Comparison of ENCODE assay signal across 4 cellular contexts in the genomic region with DNA sequence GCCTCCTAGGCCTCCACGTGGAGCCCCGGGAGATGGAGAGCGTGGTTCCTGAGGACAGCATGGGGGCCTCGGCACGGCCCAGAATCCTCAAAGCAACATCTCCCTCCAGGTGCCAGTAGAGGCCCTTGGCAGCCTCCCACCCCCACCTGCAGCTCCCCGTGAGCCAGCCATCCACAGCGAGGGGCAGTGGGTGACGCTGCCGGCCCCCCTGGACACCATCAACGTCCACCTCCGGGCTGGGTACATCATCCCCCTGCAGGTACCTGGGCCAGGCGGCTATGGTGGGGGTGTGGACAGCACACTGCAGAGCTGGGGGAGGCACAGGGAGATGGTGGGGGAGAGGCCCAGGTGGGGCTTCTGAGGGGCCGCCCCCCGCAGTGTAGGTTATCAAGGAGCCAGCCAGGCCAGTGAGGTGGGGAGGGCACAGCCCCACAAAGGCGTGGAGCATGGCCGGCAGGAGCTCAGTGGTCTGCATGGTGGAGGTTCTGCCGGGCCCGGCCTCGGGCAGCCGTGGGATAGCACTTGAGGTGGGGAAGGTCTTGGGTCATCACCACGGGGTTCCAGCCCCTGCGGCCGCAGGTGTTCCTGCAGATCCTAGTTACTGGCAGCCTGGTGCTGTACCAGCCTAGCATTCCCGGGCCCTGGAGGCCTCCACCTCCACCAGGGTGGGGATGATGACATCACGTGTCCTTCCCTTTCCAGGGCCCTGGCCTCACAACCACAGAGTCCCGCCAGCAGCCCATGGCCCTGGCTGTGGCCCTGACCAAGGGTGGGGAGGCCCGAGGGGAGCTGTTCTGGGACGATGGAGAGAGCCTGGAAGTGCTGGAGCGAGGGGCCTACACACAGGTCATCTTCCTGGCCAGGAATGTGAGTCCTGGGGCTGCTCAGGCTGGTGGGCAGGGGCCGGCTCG.
TF ChIP-seq lines count a peak whose summit lies in the region.

No MANE protein-coding gene starts in this region.

TF ChIP-seq in SK-N-SH, 30 proteins besides CTCF, POLR2A, EP300 and RAD21:
- TF ChIP-seq RXRA (IDR thresholded peaks at IDR 0.05; ENCODE audit: borderline replicate concordance, low read depth) (no peak), FOXJ3 (CRISPR knock-in tag; IDR thresholded peaks at IDR 0.05) (no peak), POLR2AphosphoS5 (IDR thresholded peaks at IDR 0.05; ENCODE audit: low read depth, low read length) (no peak), SMC3 (IDR thresholded peaks at IDR 0.05; ENCODE audit: low read depth, low read length) (no peak), GABPA (IDR thresholded peaks at IDR 0.05; ENCODE audit: low read depth) (no peak), TEAD4 (IDR thresholded peaks at IDR 0.05; ENCODE audit: borderline replicate concordance, insufficient read depth) (no peak), RFX5 (IDR thresholded peaks at IDR 0.05; ENCODE audit: low read length) (no peak), TAF1 (IDR thresholded peaks at IDR 0.05; ENCODE audit: borderline replicate concordance, low read depth, low read length) (no peak), TCF12 (IDR thresholded peaks at IDR 0.05) (no peak), MEF2A (IDR thresholded peaks at IDR 0.05; ENCODE audit: borderline replicate concordance, low read depth) (no peak), RCOR1 (IDR thresholded peaks at IDR 0.05; ENCODE audit: low read length) (no peak)
- TF ChIP-seq, protein P1, sequence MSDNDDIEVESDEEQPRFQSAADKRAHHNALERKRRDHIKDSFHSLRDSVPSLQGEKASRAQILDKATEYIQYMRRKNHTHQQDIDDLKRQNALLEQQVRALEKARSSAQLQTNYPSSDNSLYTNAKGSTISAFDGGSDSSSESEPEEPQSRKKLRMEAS (IDR thresholded peaks at IDR 0.05; ENCODE audit: low read depth), result no peak
- TF ChIP-seq, protein P2, sequence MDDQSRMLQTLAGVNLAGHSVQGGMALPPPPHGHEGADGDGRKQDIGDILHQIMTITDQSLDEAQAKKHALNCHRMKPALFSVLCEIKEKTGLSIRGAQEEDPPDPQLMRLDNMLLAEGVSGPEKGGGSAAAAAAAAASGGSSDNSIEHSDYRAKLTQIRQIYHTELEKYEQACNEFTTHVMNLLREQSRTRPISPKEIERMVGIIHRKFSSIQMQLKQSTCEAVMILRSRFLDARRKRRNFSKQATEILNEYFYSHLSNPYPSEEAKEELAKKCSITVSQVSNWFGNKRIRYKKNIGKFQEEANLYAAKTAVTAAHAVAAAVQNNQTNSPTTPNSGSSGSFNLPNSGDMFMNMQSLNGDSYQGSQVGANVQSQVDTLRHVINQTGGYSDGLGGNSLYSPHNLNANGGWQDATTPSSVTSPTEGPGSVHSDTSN (IDR thresholded peaks at IDR 0.05), result no peak
- TF ChIP-seq, protein P3, sequence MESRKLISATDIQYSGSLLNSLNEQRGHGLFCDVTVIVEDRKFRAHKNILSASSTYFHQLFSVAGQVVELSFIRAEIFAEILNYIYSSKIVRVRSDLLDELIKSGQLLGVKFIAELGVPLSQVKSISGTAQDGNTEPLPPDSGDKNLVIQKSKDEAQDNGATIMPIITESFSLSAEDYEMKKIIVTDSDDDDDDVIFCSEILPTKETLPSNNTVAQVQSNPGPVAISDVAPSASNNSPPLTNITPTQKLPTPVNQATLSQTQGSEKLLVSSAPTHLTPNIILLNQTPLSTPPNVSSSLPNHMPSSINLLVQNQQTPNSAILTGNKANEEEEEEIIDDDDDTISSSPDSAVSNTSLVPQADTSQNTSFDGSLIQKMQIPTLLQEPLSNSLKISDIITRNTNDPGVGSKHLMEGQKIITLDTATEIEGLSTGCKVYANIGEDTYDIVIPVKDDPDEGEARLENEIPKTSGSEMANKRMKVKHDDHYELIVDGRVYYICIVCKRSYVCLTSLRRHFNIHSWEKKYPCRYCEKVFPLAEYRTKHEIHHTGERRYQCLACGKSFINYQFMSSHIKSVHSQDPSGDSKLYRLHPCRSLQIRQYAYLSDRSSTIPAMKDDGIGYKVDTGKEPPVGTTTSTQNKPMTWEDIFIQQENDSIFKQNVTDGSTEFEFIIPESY (IDR thresholded peaks at IDR 0.05; ENCODE audit: borderline replicate concordance, low read depth), result no peak

TF ChIP-seq in SK-N-SH treated with all-trans-retinoic acid at 6 μM for 48 hours, 23 proteins besides CTCF, POLR2A, EP300 and RAD21 (continues in another document):
- TF ChIP-seq TCF4 (CRISPR knock-in tag; IDR thresholded peaks at IDR 0.05; ENCODE audit: borderline replicate concordance), result no peak
- no peak for TF ChIP-seq PPARA (CRISPR knock-in tag; IDR thresholded peaks at IDR 0.05; ENCODE audit: borderline replicate concordance)
- TF ChIP-seq GLIS3 (CRISPR knock-in tag; IDR thresholded peaks at IDR 0.05), result no peak
- no peak for TF ChIP-seq ZNF8 (CRISPR knock-in tag; IDR thresholded peaks at IDR 0.05)
- TF ChIP-seq, protein P4, sequence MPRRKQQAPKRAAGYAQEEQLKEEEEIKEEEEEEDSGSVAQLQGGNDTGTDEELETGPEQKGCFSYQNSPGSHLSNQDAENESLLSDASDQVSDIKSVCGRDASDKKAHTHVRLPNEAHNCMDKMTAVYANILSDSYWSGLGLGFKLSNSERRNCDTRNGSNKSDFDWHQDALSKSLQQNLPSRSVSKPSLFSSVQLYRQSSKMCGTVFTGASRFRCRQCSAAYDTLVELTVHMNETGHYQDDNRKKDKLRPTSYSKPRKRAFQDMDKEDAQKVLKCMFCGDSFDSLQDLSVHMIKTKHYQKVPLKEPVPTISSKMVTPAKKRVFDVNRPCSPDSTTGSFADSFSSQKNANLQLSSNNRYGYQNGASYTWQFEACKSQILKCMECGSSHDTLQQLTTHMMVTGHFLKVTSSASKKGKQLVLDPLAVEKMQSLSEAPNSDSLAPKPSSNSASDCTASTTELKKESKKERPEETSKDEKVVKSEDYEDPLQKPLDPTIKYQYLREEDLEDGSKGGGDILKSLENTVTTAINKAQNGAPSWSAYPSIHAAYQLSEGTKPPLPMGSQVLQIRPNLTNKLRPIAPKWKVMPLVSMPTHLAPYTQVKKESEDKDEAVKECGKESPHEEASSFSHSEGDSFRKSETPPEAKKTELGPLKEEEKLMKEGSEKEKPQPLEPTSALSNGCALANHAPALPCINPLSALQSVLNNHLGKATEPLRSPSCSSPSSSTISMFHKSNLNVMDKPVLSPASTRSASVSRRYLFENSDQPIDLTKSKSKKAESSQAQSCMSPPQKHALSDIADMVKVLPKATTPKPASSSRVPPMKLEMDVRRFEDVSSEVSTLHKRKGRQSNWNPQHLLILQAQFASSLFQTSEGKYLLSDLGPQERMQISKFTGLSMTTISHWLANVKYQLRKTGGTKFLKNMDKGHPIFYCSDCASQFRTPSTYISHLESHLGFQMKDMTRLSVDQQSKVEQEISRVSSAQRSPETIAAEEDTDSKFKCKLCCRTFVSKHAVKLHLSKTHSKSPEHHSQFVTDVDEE (CRISPR knock-in tag; IDR thresholded peaks at IDR 0.05), result no peak
- TF ChIP-seq ISL1 (CRISPR knock-in tag; IDR thresholded peaks at IDR 0.05), result no peak
- TF ChIP-seq BACH2 (CRISPR knock-in tag; IDR thresholded peaks at IDR 0.05; ENCODE audit: borderline replicate concordance), result no peak
- TF ChIP-seq ZFP30 (CRISPR knock-in tag; IDR thresholded peaks at IDR 0.05), result no peak
- TF ChIP-seq SNAI2 (CRISPR knock-in tag; IDR thresholded peaks at IDR 0.05), result no peak
- no peak for TF ChIP-seq RARB (CRISPR knock-in tag; IDR thresholded peaks at IDR 0.05)
- TF ChIP-seq, protein P5, sequence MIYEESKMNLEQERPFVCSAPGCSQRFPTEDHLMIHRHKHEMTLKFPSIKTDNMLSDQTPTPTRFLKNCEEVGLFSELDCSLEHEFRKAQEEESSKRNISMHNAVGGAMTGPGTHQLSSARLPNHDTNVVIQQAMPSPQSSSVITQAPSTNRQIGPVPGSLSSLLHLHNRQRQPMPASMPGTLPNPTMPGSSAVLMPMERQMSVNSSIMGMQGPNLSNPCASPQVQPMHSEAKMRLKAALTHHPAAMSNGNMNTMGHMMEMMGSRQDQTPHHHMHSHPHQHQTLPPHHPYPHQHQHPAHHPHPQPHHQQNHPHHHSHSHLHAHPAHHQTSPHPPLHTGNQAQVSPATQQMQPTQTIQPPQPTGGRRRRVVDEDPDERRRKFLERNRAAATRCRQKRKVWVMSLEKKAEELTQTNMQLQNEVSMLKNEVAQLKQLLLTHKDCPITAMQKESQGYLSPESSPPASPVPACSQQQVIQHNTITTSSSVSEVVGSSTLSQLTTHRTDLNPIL (CRISPR knock-in tag; IDR thresholded peaks at IDR 0.05; ENCODE audit: low read depth), result no peak

TF ChIP-seq in WTC11, 78 proteins besides CTCF, POLR2A, EP300 and RAD21 (continues in another document):
- TF ChIP-seq ZNF317 (CRISPR knock-in tag; IDR thresholded peaks at IDR 0.05; ENCODE audit: borderline replicate concordance, low read depth), result no peak
- TF ChIP-seq ZNF416 (CRISPR knock-in tag; IDR thresholded peaks at IDR 0.05), result no peak
- no peak for TF ChIP-seq GRHL2 (CRISPR knock-in tag; IDR thresholded peaks at IDR 0.05; ENCODE audit: insufficient replicate concordance, severe bottlenecking)
- TF ChIP-seq FOXJ3 (CRISPR knock-in tag; IDR thresholded peaks at IDR 0.05; ENCODE audit: borderline replicate concordance), result no peak
- TF ChIP-seq, protein P6, sequence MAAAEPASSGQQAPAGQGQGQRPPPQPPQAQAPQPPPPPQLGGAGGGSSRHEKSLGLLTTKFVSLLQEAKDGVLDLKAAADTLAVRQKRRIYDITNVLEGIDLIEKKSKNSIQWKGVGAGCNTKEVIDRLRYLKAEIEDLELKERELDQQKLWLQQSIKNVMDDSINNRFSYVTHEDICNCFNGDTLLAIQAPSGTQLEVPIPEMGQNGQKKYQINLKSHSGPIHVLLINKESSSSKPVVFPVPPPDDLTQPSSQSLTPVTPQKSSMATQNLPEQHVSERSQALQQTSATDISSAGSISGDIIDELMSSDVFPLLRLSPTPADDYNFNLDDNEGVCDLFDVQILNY (CRISPR knock-in tag; IDR thresholded peaks at IDR 0.05), result no peak
- TF ChIP-seq CREB1 (CRISPR knock-in tag; IDR thresholded peaks at IDR 0.05), result no peak
- no peak for TF ChIP-seq MXD4 (CRISPR knock-in tag; IDR thresholded peaks at IDR 0.05; ENCODE audit: borderline replicate concordance)
- TF ChIP-seq, protein P7, sequence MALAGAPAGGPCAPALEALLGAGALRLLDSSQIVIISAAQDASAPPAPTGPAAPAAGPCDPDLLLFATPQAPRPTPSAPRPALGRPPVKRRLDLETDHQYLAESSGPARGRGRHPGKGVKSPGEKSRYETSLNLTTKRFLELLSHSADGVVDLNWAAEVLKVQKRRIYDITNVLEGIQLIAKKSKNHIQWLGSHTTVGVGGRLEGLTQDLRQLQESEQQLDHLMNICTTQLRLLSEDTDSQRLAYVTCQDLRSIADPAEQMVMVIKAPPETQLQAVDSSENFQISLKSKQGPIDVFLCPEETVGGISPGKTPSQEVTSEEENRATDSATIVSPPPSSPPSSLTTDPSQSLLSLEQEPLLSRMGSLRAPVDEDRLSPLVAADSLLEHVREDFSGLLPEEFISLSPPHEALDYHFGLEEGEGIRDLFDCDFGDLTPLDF (CRISPR knock-in tag; IDR thresholded peaks at IDR 0.05), result no peak
- TF ChIP-seq TCF7 (CRISPR knock-in tag; IDR thresholded peaks at IDR 0.05; ENCODE audit: low read depth), result no peak
- no peak for TF ChIP-seq IRF2 (CRISPR knock-in tag; IDR thresholded peaks at IDR 0.05; ENCODE audit: borderline replicate concordance, low read depth)
- no peak for TF ChIP-seq NR1H2 (CRISPR knock-in tag; IDR thresholded peaks at IDR 0.05)
- TF ChIP-seq, protein P8, sequence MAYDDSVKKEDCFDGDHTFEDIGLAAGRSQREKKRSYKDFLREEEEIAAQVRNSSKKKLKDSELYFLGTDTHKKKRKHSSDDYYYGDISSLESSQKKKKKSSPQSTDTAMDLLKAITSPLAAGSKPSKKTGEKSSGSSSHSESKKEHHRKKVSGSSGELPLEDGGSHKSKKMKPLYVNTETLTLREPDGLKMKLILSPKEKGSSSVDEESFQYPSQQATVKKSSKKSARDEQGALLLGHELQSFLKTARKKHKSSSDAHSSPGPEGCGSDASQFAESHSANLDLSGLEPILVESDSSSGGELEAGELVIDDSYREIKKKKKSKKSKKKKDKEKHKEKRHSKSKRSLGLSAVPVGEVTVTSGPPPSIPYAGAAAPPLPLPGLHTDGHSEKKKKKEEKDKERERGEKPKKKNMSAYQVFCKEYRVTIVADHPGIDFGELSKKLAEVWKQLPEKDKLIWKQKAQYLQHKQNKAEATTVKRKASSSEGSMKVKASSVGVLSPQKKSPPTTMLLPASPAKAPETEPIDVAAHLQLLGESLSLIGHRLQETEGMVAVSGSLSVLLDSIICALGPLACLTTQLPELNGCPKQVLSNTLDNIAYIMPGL (CRISPR knock-in tag; IDR thresholded peaks at IDR 0.05), result no peak

TF ChIP-seq in HepG2, 621 proteins besides CTCF, POLR2A, EP300 and RAD21 (continues in another document):
- TF ChIP-seq, protein P9, sequence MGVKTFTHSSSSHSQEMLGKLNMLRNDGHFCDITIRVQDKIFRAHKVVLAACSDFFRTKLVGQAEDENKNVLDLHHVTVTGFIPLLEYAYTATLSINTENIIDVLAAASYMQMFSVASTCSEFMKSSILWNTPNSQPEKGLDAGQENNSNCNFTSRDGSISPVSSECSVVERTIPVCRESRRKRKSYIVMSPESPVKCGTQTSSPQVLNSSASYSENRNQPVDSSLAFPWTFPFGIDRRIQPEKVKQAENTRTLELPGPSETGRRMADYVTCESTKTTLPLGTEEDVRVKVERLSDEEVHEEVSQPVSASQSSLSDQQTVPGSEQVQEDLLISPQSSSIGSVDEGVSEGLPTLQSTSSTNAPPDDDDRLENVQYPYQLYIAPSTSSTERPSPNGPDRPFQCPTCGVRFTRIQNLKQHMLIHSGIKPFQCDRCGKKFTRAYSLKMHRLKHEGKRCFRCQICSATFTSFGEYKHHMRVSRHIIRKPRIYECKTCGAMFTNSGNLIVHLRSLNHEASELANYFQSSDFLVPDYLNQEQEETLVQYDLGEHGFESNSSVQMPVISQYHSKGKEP (CRISPR knock-in tag; IDR thresholded peaks at IDR 0.05), result no peak
- TF ChIP-seq HMGA1 (CRISPR knock-in tag; conservative IDR thresholded peaks at IDR 0.05), result no peak
- no peak for TF ChIP-seq ZNF761 (CRISPR knock-in tag; conservative IDR thresholded peaks at IDR 0.05)
- TF ChIP-seq HMG20B (CRISPR knock-in tag; conservative IDR thresholded peaks at IDR 0.05), result no peak
- TF ChIP-seq ZNF678 (CRISPR knock-in tag; IDR thresholded peaks at IDR 0.05), result no peak
- TF ChIP-seq TBX2 (CRISPR knock-in tag; IDR thresholded peaks at IDR 0.05; ENCODE audit: borderline replicate concordance), result no peak
- TF ChIP-seq ZBTB3 (CRISPR knock-in tag; IDR thresholded peaks at IDR 0.05; ENCODE audit: borderline replicate concordance, low read depth), result no peak
- no peak for TF ChIP-seq TAF1 (CRISPR knock-in tag; IDR thresholded peaks at IDR 0.05)
- TF ChIP-seq, protein P10, sequence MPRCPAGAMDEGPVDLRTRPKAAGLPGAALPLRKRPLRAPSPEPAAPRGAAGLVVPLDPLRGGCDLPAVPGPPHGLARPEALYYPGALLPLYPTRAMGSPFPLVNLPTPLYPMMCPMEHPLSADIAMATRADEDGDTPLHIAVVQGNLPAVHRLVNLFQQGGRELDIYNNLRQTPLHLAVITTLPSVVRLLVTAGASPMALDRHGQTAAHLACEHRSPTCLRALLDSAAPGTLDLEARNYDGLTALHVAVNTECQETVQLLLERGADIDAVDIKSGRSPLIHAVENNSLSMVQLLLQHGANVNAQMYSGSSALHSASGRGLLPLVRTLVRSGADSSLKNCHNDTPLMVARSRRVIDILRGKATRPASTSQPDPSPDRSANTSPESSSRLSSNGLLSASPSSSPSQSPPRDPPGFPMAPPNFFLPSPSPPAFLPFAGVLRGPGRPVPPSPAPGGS (CRISPR knock-in tag; IDR thresholded peaks at IDR 0.05), result no peak
- TF ChIP-seq NONO (IDR thresholded peaks at IDR 0.05), result no peak
- TF ChIP-seq NONO (CRISPR knock-in tag; conservative IDR thresholded peaks at IDR 0.05), result 0 out of 2 replicates have a peak, but pooled peaks have one; percentile 3
- TF ChIP-seq CREB1 (IDR thresholded peaks at IDR 0.05), result 0 out of 2 replicates have a peak, but pooled peaks have one; percentile 23
- TF ChIP-seq CREB1 (CRISPR knock-in tag; IDR thresholded peaks at IDR 0.05), result no peak
- TF ChIP-seq ATF7 (IDR thresholded peaks at IDR 0.05), result peak; percentile 30; the same call in 1 of the 2 replicates
- TF ChIP-seq ATF7 (CRISPR knock-in tag; IDR thresholded peaks at IDR 0.05), result no peak
- TF ChIP-seq ZNF616 (CRISPR knock-in tag; IDR thresholded peaks at IDR 0.05; ENCODE audit: low read depth), result no peak
